In genomic region chr5:147452137-147452838, GRCh38 we compare ENCODE assay signal across 8 cellular contexts. TPM values are rescaled to one million over a fixed set of nuclear protein-coding genes. Genes with fewer than 3 reads are reported as not detected.
DNase-seq lines count a peak whose midpoint lies in the region; ATAC-seq and TF ChIP-seq lines count a peak whose summit lies in the region.

No MANE protein-coding gene starts in this region.

- H3K27me3 ChIP-seq in AG04450 (ENCODE audit: control insufficient read depth, insufficient read depth, low read length): no peaks in the 10 kb centered on the region
- no peaks in the 10 kb centered on the region for H3K27me3 ChIP-seq in HUES48 (ENCODE audit: control insufficient read depth, insufficient read depth, low read length)
- peaks cover 5% of the 10 kb centered on the region for H3K27me3 ChIP-seq in muscle layer of duodenum (ENCODE audit: low read depth, low read length)

- H3K4me3 ChIP-seq in AG04450 (ENCODE audit: low read depth, low read length) (peak overlapping the region; percentile 84), HUES48 (ENCODE audit: low read depth, low read length) (peak overlapping the region; percentile 97), muscle layer of duodenum (ENCODE audit: low read depth in 1 of 2, low read length in 2 of 2) (peak overlapping the region; percentile 70 to 89)

- CTCF ChIA-PET in AG04450 (lab: Charles Lee): interaction anchor here (1.1 to 5.8 kb wide), 5 partner anchors 15 to 126 kb away, joined by 3 to 108 read pairs (median 12); no protein-coding TSS in a partner anchor

- TF ChIP-seq CTCF in AG04450 (IDR thresholded peaks at IDR 0.05; ENCODE audit: low read depth, low read length): no peak

- no peak for ATAC-seq in HG02938 (IDR thresholded peaks at IDR 0.05; ENCODE audit: unreplicated experiment)

- POLR2A ChIA-PET in AG04450 (lab: Yijun Ruan, JAX): no interaction called here

- H3K36me3 ChIP-seq in HUES48 (ENCODE audit: control insufficient read depth, insufficient read depth, low read length) (peaks cover 1% of the 10 kb centered on the region), muscle layer of duodenum (ENCODE audit: control insufficient read depth in 1 of 2, insufficient read depth in 2 of 2, low read length in 2 of 2) (no peaks in the 10 kb centered on the region)

- H3K9me3 ChIP-seq in AG04450 (ENCODE audit: control insufficient read depth, insufficient read depth, low read length): no peaks in the 10 kb centered on the region
- no peaks in the 10 kb centered on the region for H3K9me3 ChIP-seq in HUES48 (ENCODE audit: control insufficient read depth, insufficient read depth, low read length)
- H3K9me3 ChIP-seq in muscle layer of duodenum (ENCODE audit: control insufficient read depth in 1 of 2, low read length in 2 of 2): no peaks in the 10 kb centered on the region

- H3K9ac ChIP-seq in HUES48 (ENCODE audit: low read depth, low read length): peak overlapping the region; percentile 77

- H3K27ac ChIP-seq in AG04450 (ENCODE audit: low read depth, low read length) (no peak overlapping the region), HUES48 (ENCODE audit: low read depth, low read length) (peak overlapping the region; percentile 97), muscle layer of duodenum (ENCODE audit: low read length) (peak overlapping the region; percentile 66)

- no peak for DNase-seq in AG04450 (ENCODE audit: low read depth, low spot score)
- DNase-seq in cerebellar cortex (ENCODE audit: low spot score): peak; percentile 28
- no peak for DNase-seq in GF-D8 (lab: John Stamatoyannopoulos, UW)
- no peak for DNase-seq in NK-92 treated with Interleukin-12 subunit alpha and Interleukin-12 subunit beta, amount 100 ng/mL, for 24 hours (lab: John Stamatoyannopoulos, UW)
- DNase-seq in DMS153 (lab: John Stamatoyannopoulos, UW): no peak

- H3K4me1 ChIP-seq in HUES48 (ENCODE audit: control insufficient read depth, insufficient read depth, low read length) (peaks cover 63% of the 10 kb centered on the region), muscle layer of duodenum (ENCODE audit: control insufficient read depth in 1 of 2, insufficient read depth in 2 of 2, low read length in 2 of 2) (peaks cover 15 to 57% of the 10 kb centered on the region in 2 donors)

RNA-seq across cellular contexts. Expression of gene DPYSL3, which starts 57.6 kb away (rescaled TPM):
- polyA plus RNA-seq in AG04450 (2011; rRNA removed): 136 and 139 TPM in 2 replicates
- 146 and 147 TPM in 2 replicates for polyA minus RNA-seq in AG04450 (2011; rRNA and poly(A)+ RNA removed)
